Comparison of ENCODE assay signal across 2 cellular contexts in the genomic region with DNA sequence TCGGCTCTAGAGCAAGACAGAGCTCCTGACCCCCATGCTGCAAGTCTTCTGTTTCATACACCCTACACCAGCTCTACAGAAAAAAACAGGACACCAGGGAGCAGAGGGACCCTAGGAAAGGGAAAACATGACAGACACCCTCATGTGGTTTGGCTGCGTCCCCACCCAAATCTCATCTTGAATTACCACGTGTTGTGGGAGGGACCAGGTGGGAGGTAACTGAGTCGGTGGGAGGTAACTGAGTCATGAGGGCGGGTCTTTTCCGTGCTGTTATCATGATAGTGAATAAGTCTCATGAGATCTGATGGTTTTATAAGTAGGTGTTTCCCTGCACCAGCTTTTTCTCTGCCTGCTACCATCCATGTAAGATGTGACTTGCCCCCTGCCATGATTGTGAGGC.
TF ChIP-seq lines count a peak whose summit lies in the region.

No MANE protein-coding gene starts in this region.

TF ChIP-seq in HEK293, 187 proteins besides CTCF, POLR2A, EP300 and RAD21:
- peak; percentile 59 for TF ChIP-seq KLF1 (tag by site-specific recombination; IDR thresholded peaks at IDR 0.05)
- peak; percentile 71 for TF ChIP-seq ZFHX2 (tag by site-specific recombination; conservative IDR thresholded peaks at IDR 0.05)
- TF ChIP-seq EGR2 (tag by site-specific recombination; IDR thresholded peaks at IDR 0.05; ENCODE audit: low read depth): peak; percentile 75
- TF ChIP-seq ZNF37A (tag by site-specific recombination; IDR thresholded peaks at IDR 0.05): no peak

TF ChIP-seq in K562, 482 proteins besides CTCF, POLR2A, EP300 and RAD21:
- no peak for TF ChIP-seq ZNF76 (CRISPR knock-in tag; IDR thresholded peaks at IDR 0.05; ENCODE audit: borderline replicate concordance)
- no peak for TF ChIP-seq CBFA2T3 (IDR thresholded peaks at IDR 0.05)
- no peak for TF ChIP-seq BHLHE40 (IDR thresholded peaks at IDR 0.05; ENCODE audit: low read length)
- TF ChIP-seq ZZZ3 (IDR thresholded peaks at IDR 0.05): no peak
- TF ChIP-seq HNRNPUL1 (IDR thresholded peaks at IDR 0.05; ENCODE audit: low read length): no peak; the same call in 1 of the 2 replicates
- TF ChIP-seq MYC (IDR thresholded peaks at IDR 0.05; ENCODE audit: low read depth, low read length): no peak
- 0 out of 2 replicates have a peak, but pooled peaks have one; percentile 26 for TF ChIP-seq MYC (CRISPR knock-in tag; IDR thresholded peaks at IDR 0.05; ENCODE audit: borderline replicate concordance, low read depth)
- peak; percentile 41 for TF ChIP-seq SUPT5H (IDR thresholded peaks at IDR 0.05)
- TF ChIP-seq SETDB1 (IDR thresholded peaks at IDR 0.05; ENCODE audit: low read length): peak; percentile 18
- TF ChIP-seq, protein P1, sequence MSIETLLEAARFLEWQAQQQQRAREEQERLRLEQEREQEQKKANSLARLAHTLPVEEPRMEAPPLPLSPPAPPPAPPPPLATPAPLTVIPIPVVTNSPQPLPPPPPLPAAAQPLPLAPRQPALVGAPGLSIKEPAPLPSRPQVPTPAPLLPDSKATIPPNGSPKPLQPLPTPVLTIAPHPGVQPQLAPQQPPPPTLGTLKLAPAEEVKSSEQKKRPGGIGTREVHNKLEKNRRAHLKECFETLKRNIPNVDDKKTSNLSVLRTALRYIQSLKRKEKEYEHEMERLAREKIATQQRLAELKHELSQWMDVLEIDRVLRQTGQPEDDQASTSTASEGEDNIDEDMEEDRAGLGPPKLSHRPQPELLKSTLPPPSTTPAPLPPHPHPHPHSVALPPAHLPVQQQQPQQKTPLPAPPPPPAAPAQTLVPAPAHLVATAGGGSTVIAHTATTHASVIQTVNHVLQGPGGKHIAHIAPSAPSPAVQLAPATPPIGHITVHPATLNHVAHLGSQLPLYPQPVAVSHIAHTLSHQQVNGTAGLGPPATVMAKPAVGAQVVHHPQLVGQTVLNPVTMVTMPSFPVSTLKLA (conservative IDR thresholded peaks at IDR 0.05): 0 out of 4 replicates have a peak, but pooled peaks of 1 of the 2 experiments have one; percentile 37
